36 cellular contexts compared by ENCODE assay signal in genomic region chr16:72865258-72865657, GRCh38.
"Had no signal": no experiment of that assay in that cellular context is flagged by ENCODE, and none has a peak within 500 bp of the region (broad histone marks: within the 10 kb centered on the region; RNA-seq: fewer than 3 reads in every experiment).

No MANE protein-coding gene starts in this region.

- H3K27ac Mint-ChIP-seq: activated B cell treated with CpG ODN at 0.5 μM for 24 hours; activated CD4-positive, alpha-beta memory T cell treated with anti-CD3 and anti-CD28 coated beads for 36 hours; activated CD4-positive, alpha-beta T cell treated with anti-CD3 and anti-CD28 coated beads, Interleukin-2, amount 10 ng/mL, durations not matched to agents 24 days and 14 days; activated CD8-positive, alpha-beta T cell treated with anti-CD3 and anti-CD28 coated beads for 36 hours; activated naive CD4-positive, alpha-beta T cell treated with anti-CD3 and anti-CD28 coated beads for 36 hours; activated naive CD4-positive, alpha-beta T cell treated with anti-CD3 and anti-CD28 coated beads, Interleukin-2, amount 50 U/mL, for 72 hours; activated naive CD8-positive, alpha-beta T cell treated with anti-CD3 and anti-CD28 coated beads for 36 hours; activated T-cell treated with anti-CD3 and anti-CD28 coated beads, Interleukin-2, amount 50 U/mL, for 72 hours; activated T-helper 1 cell treated with anti-CD3 and anti-CD28 coated beads, Interleukin-12 subunit alpha, Interleukin-12 subunit beta, Interleukin-2, Interleukin-4 antibody, amounts not matched to agents 30 ng/mL and 10 ng/mL and 1 ng/mL, durations not matched to agents 14 hours and 24 hours and 36 hours; activated T-helper 17 cell treated with anti-CD3 and anti-CD28 coated beads, Interleukin-2, amount 50 U/mL, for 72 hours; T-helper 1 cell treated with Interleukin-12 subunit alpha and Interleukin-12 subunit beta and Interleukin-4 antibody, amounts not matched to agents 30 μg/mL and 1 μg/mL, for 36 hours; T-helper 2 cell treated with Interferon-gamma antibody and Interleukin-4, amounts not matched to agents 5 μg/mL and 100 μg/mL, for 36 hours had no signal

- H3K4me3 Mint-ChIP-seq: activated B cell treated with CpG ODN at 0.5 μM for 24 hours; activated CD4-positive, alpha-beta memory T cell treated with anti-CD3 and anti-CD28 coated beads for 36 hours; activated CD4-positive, alpha-beta T cell treated with anti-CD3 and anti-CD28 coated beads, Interleukin-2, amount 10 ng/mL, durations not matched to agents 24 days and 14 days; activated CD8-positive, alpha-beta T cell treated with anti-CD3 and anti-CD28 coated beads for 36 hours; activated naive CD4-positive, alpha-beta T cell treated with anti-CD3 and anti-CD28 coated beads for 36 hours; activated naive CD8-positive, alpha-beta T cell treated with anti-CD3 and anti-CD28 coated beads for 36 hours; activated T-cell treated with anti-CD3 and anti-CD28 coated beads, Interleukin-2, amount 50 U/mL, for 4 hours; activated T-cell treated with anti-CD3 and anti-CD28 coated beads, Interleukin-2, amount 50 U/mL, for 72 hours; activated T-helper 1 cell treated with anti-CD3 and anti-CD28 coated beads, Interleukin-12 subunit alpha, Interleukin-12 subunit beta, Interleukin-2, Interleukin-4 antibody, amounts not matched to agents 30 ng/mL and 10 ng/mL and 1 ng/mL, durations not matched to agents 14 hours and 24 hours and 36 hours; activated T-helper 17 cell treated with anti-CD3 and anti-CD28 coated beads, Interleukin-2, amount 50 U/mL, for 72 hours; central memory CD8-positive, alpha-beta T cell; T-helper 1 cell treated with Interleukin-12 subunit alpha and Interleukin-12 subunit beta and Interleukin-4 antibody, amounts not matched to agents 30 μg/mL and 1 μg/mL, for 36 hours; T-helper 2 cell treated with Interferon-gamma antibody and Interleukin-4, amounts not matched to agents 5 μg/mL and 100 μg/mL, for 36 hours had no signal

- H3K9me3 Mint-ChIP-seq: activated B cell treated with CpG ODN at 0.5 μM for 24 hours; activated CD4-positive, alpha-beta memory T cell treated with anti-CD3 and anti-CD28 coated beads for 36 hours; activated CD8-positive, alpha-beta T cell treated with anti-CD3 and anti-CD28 coated beads for 36 hours; activated naive CD4-positive, alpha-beta T cell treated with anti-CD3 and anti-CD28 coated beads for 36 hours; activated naive CD4-positive, alpha-beta T cell treated with anti-CD3 and anti-CD28 coated beads, Interleukin-2, amount 50 U/mL, for 72 hours; activated naive CD8-positive, alpha-beta T cell treated with anti-CD3 and anti-CD28 coated beads for 36 hours; activated T-cell treated with anti-CD3 and anti-CD28 coated beads, Interleukin-2, amount 50 U/mL, for 4 hours; activated T-helper 1 cell treated with anti-CD3 and anti-CD28 coated beads, Interleukin-12 subunit alpha, Interleukin-12 subunit beta, Interleukin-2, Interleukin-4 antibody, amounts not matched to agents 30 ng/mL and 10 ng/mL and 1 ng/mL, durations not matched to agents 14 hours and 24 hours and 36 hours; activated T-helper 17 cell treated with anti-CD3 and anti-CD28 coated beads, Interleukin-2, amount 50 U/mL, for 72 hours; central memory CD8-positive, alpha-beta T cell; T-helper 2 cell treated with Interferon-gamma antibody and Interleukin-4, amounts not matched to agents 5 μg/mL and 100 μg/mL, for 36 hours had no signal

- DNase-seq: activated B cell treated with CpG ODN at 0.5 μM for 24 hours; activated CD4-positive, alpha-beta memory T cell treated with anti-CD3 and anti-CD28 coated beads for 36 hours; activated CD4-positive, alpha-beta T cell treated with anti-CD3 and anti-CD28 coated beads for 4 hours; activated CD4-positive, alpha-beta T cell treated with anti-CD3 and anti-CD28 coated beads, Interleukin-2, amount 10 ng/mL, durations not matched to agents 24 days and 14 days; activated CD4-positive, alpha-beta T cell treated with anti-CD3 and anti-CD28 coated beads, Interleukin-2, amount 50 U/mL, for 1 hour; activated CD4-positive, alpha-beta T cell treated with anti-CD3 and anti-CD28 coated beads, Interleukin-2, amount 50 U/mL, for 4 hours; activated CD4-positive, CD25-positive, alpha-beta regulatory T cell treated with anti-CD3 and anti-CD28 coated beads, Interleukin-2, amount 50 U/mL, for 72 hours; activated CD8-positive, alpha-beta memory T cell treated with anti-CD3 and anti-CD28 coated beads, Interleukin-2, amount 50 U/mL, for 4 hours; activated CD8-positive, alpha-beta T cell treated with anti-CD3 and anti-CD28 coated beads for 36 hours; activated effector memory CD4-positive, alpha-beta T cell treated with anti-CD3 and anti-CD28 coated beads, Interleukin-2, amount 50 U/mL, for 16 hours; activated gamma-delta T cell treated with Interleukin-2 at 50 U/mL for 16 hours; activated naive CD4-positive, alpha-beta T cell; activated naive CD4-positive, alpha-beta T cell treated with anti-CD3 and anti-CD28 coated beads for 36 hours; activated naive CD4-positive, alpha-beta T cell treated with anti-CD3 and anti-CD28 coated beads, Interleukin-2, amount 50 U/mL, for 16 hours; activated naive CD8-positive, alpha-beta T cell treated with anti-CD3 and anti-CD28 coated beads for 36 hours; activated T-cell treated with anti-CD3 and anti-CD28 coated beads for 4 hours; activated T-cell treated with anti-CD3 and anti-CD28 coated beads, Interleukin-2, amount 50 U/mL, for 1 hour; activated T-cell treated with anti-CD3 and anti-CD28 coated beads, Interleukin-2, amount 50 U/mL, for 4 hours; activated T-cell treated with anti-CD3 and anti-CD28 coated beads, Interleukin-2, amount 50 U/mL, for 72 hours; amniotic stem cell; aorta; body of pancreas; brain microvascular endothelial cell; caudate nucleus; T-helper 1 cell; T-helper 2 cell; T-helper 9 cell had no signal

- H3K27ac ChIP-seq: adrenal gland, body of pancreas, brain microvascular endothelial cell, breast epithelium, VCaP had no signal

- H3K4me1 ChIP-seq: breast epithelium had no signal

- H3K4me1 Mint-ChIP-seq: activated B cell treated with CpG ODN at 0.5 μM for 24 hours; activated CD4-positive, alpha-beta T cell treated with anti-CD3 and anti-CD28 coated beads, Interleukin-2, amount 10 ng/mL, durations not matched to agents 24 days and 14 days; activated naive CD8-positive, alpha-beta T cell treated with anti-CD3 and anti-CD28 coated beads for 36 hours; activated T-helper 17 cell treated with anti-CD3 and anti-CD28 coated beads, Interleukin-2, amount 50 U/mL, for 72 hours; central memory CD8-positive, alpha-beta T cell had no signal

- H3K27me3 ChIP-seq: adrenal gland, body of pancreas, brain microvascular endothelial cell, breast epithelium had no signal

- H3K27me3 Mint-ChIP-seq: activated B cell treated with CpG ODN at 0.5 μM for 24 hours; activated CD4-positive, alpha-beta memory T cell treated with anti-CD3 and anti-CD28 coated beads for 36 hours; activated CD8-positive, alpha-beta T cell treated with anti-CD3 and anti-CD28 coated beads for 36 hours; activated naive CD8-positive, alpha-beta T cell treated with anti-CD3 and anti-CD28 coated beads for 36 hours had no signal

- ATAC-seq: activated CD8-positive, alpha-beta T cell treated with anti-CD3 and anti-CD28 coated beads for 36 hours; activated naive CD4-positive, alpha-beta T cell treated with anti-CD3 and anti-CD28 coated beads, Interleukin-2, amount 50 U/mL, for 72 hours; activated T-cell treated with anti-CD3 and anti-CD28 coated beads, Interleukin-2, amount 50 U/mL, for 4 hours; activated T-cell treated with anti-CD3 and anti-CD28 coated beads, Interleukin-2, amount 50 U/mL, for 72 hours; activated T-helper 17 cell treated with anti-CD3 and anti-CD28 coated beads, Interleukin-2, amount 50 U/mL, for 72 hours; body of pancreas had no signal

- H3K4me3 ChIP-seq: adrenal gland, body of pancreas, breast epithelium had no signal

- H3K36me3 ChIP-seq: adrenal gland, brain microvascular endothelial cell, breast epithelium had no signal

- H3K36me3 Mint-ChIP-seq: activated CD4-positive, alpha-beta memory T cell treated with anti-CD3 and anti-CD28 coated beads for 36 hours; activated naive CD4-positive, alpha-beta T cell treated with anti-CD3 and anti-CD28 coated beads, Interleukin-2, amount 50 U/mL, for 72 hours; activated naive CD8-positive, alpha-beta T cell treated with anti-CD3 and anti-CD28 coated beads for 36 hours had no signal

- H3K9me3 ChIP-seq: adrenal gland, body of pancreas, breast epithelium had no signal
